Comparison of ENCODE assay signal across 1 cellular context in the genomic region with DNA sequence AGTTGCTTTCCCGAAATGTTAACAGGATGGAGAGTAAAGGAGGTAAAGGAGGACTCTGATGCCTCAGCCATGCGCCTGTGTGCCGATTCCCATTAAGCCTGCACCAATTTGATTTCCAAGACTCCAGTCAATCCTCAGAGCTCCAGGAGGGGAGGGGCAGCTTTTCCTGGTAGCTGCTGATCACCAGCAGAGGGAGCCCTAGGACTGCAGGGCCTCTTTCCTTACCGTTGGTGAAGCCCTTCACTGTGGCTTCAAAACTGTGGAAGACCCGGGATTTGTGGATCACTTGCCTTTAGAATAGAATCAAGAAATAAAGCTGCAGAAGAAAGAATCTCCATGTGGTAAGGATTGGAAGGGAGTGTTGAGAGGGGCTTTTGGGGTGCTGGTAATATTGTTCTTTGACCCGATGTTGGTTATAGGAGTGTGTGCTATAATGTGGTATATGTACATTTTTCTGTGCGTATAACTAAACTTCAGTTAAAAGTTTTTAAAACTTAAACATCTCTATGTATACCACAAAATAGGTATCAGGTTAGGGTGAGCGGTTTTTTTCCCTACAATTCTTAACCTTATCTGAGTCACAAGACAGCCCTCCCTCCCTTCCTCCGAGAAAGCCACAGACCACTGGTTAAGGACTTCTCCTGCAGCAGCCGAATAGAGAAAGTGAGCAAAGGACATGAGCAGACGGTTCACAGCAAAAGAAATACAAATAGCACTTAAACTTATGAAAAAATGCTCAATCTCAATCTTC.
TF ChIP-seq lines count a peak whose summit lies in the region.

No MANE protein-coding gene starts in this region.

TF ChIP-seq in IMR-90, 13 proteins besides CTCF, POLR2A, EP300 and RAD21:
- TF ChIP-seq MAZ (IDR thresholded peaks at IDR 0.05; ENCODE audit: borderline replicate concordance, low read depth, low read length) (peak; percentile 52; the same call in 1 of the 2 replicates), SMC3 (IDR thresholded peaks at IDR 0.05; ENCODE audit: low read depth, low read length) (peak; percentile 82), MAFK (IDR thresholded peaks at IDR 0.05; ENCODE audit: low read depth, low read length) (no peak)
